ENCODE assay signal across 8 cellular contexts in the genomic region with DNA sequence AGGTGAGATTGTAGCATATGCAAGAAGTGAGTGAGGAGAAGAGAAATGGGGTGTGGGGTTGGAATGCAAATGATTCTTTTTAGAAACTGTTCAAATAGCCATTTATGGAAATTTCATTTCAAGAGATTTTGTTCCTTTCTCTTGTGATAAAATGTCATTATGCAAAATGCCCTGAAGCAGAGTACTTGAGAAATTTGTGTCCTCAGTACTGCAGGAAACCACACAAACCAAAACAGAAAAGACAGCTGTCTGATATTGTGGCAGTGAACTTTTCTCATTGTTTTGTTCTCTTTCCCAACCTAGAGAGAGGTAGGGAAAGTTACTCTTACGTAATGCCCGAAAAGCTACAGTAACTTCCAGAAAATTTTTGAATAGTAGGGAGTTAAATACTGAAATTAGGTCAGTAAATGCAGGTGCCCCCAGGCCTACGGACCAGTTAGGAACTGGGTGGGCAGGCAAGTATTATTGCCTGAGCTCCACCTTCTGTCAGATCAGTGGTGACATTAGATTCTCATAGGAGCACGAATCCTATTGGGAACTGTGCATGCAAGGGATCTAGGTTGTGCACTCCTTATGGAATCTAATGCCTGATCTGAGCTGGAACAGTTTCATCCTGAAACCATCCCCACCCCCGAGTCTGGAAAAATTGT. TPM values are rescaled to one million over a fixed set of nuclear protein-coding genes. Genes with fewer than 3 reads are reported as not detected.
DNase-seq lines count a peak whose midpoint lies in the region; ATAC-seq and TF ChIP-seq lines count a peak whose summit lies in the region.

No MANE protein-coding gene starts in this region.

- no peak overlapping the region for H3K4me3 ChIP-seq in GM12865 (ENCODE audit: low read depth, low read length)

- peak; percentile 95 for ATAC-seq in GM21367 (IDR thresholded peaks at IDR 0.05; ENCODE audit: unreplicated experiment)
- peak; percentile 80 for ATAC-seq in HG03439 (IDR thresholded peaks at IDR 0.05; ENCODE audit: unreplicated experiment)
- no peak for ATAC-seq in Right ventricle myocardium superior (ENCODE audit: poor library complexity)

- intact Hi-C loops in Right ventricle myocardium superior (cut with DNase I): no loop called here

- DNase-seq in GM12865 (ENCODE audit: low read depth) (peak; percentile 57), fibroblast of gingiva (ENCODE audit: low read depth) (peak; percentile 33), HUDEP-2 (lab: John Stamatoyannopoulos, UW; ENCODE audit: unreplicated experiment in 76 of 76) (no peak), Right ventricle myocardium superior (no peak), RWPE1 (ENCODE audit: low spot score) (no peak)
- DNase-seq in activated effector memory CD4-positive, alpha-beta T cell treated with Interleukin-2 at 50 U/mL for 16 hours: no peak

- CTCF ChIA-PET in RWPE1 (lab: Yijun Ruan, JAX): interaction anchor here (0.5 to 0.6 kb wide), 2 partner anchors 244 to 291 kb away, joined by 3 to 6 read pairs; no protein-coding TSS in a partner anchor

- TF ChIP-seq CTCF in GM12865 (IDR thresholded peaks at IDR 0.05; ENCODE audit: insufficient read depth, low read depth, low read length, missing control alignments): no peak
- TF ChIP-seq CTCF in RWPE1 (conservative IDR thresholded peaks at IDR 0.05; ENCODE audit: low read depth): no peak

- no peak overlapping the region for H3K27ac ChIP-seq in RWPE1

- POLR2A ChIA-PET in RWPE1 (lab: Yijun Ruan, JAX; ENCODE audit: low non-redundant PET): no interaction called here

RNA-seq across cellular contexts. Expression of a gene that starts 34.0 kb away (rescaled TPM):
- total RNA-seq in Right ventricle myocardium superior: 318 TPM

Comparison
In these comparisons a context has a peak if more than half of its experiments do, and no peak if none do; other contexts are left out.
1. DNase-seq: peak in GM12865 (single experiment) and fibroblast of gingiva (single experiment); none in HUDEP-2 (0 of 76), activated effector memory CD4-positive, alpha-beta T cell treated with Interleukin-2 at 50 U/mL for 16 hours (single experiment), Right ventricle myocardium superior (single experiment) and RWPE1 (single experiment).